Comparison of ENCODE assay signal across 15 cellular contexts in the genomic region with DNA sequence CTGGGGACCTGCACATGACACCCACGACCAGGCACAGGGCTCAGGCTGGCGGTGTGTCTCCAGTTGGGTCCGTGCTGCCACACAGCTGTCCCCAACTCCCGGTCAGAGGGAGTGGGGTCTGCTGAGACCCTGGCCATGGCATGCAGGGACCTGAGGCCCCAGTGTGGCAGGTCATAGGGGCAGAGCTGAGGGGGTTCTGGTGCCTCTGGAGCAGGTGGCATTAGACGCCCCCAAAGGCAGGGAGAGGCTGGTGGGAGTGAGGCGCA. TPM values are rescaled to one million over a fixed set of nuclear protein-coding genes. Genes with fewer than 3 reads are reported as not detected.
DNase-seq lines count a peak whose midpoint lies in the region; ATAC-seq lines count a peak whose summit lies in the region.
"Had no signal": no experiment of that assay in that cellular context is flagged by ENCODE, and none has a peak within 500 bp of the region (broad histone marks: within the 10 kb centered on the region; RNA-seq: fewer than 3 reads in every experiment).

No MANE protein-coding gene starts in this region.

- intact Hi-C loops in posterior vena cava (cut with DNase I) = no loop called here

- H3K4me1 Mint-ChIP-seq in stimulated activated naive CD8-positive, alpha-beta T cell treated with anti-CD3 and anti-CD28 coated beads, Interleukin-15, amount 100 ng/mL, for 72 hours = peaks cover 28% of the 10 kb centered on the region
- H3K4me1 Mint-ChIP-seq: GM23338 had no signal

- H3K27me3 Mint-ChIP-seq in stimulated activated naive CD8-positive, alpha-beta T cell treated with anti-CD3 and anti-CD28 coated beads, Interleukin-15, amount 100 ng/mL, for 72 hours = no peaks in the 10 kb centered on the region

- no peak for ATAC-seq in stimulated activated naive CD8-positive, alpha-beta T cell treated with anti-CD3 and anti-CD28 coated beads, Interleukin-15, Interleukin-2, amounts not matched to agents 100 U/mL and 50 U/mL, for 24 hours
- ATAC-seq in stimulated activated naive CD8-positive, alpha-beta T cell treated with anti-CD3 and anti-CD28 coated beads, Interleukin-15, amount 100 ng/mL, for 72 hours = no peak
- no peak for ATAC-seq in GM19328 (IDR thresholded peaks at IDR 0.05; ENCODE audit: unreplicated experiment)
- ATAC-seq: CD8-positive, alpha-beta T cell; GM23338 had no signal

- no peak overlapping the region for H3K4me3 Mint-ChIP-seq in stimulated activated naive CD8-positive, alpha-beta T cell treated with anti-CD3 and anti-CD28 coated beads, Interleukin-15, amount 100 ng/mL, for 72 hours
- H3K4me3 Mint-ChIP-seq: CD8-positive, alpha-beta T cell; GM23338 had no signal

- no peak overlapping the region for H3K27ac Mint-ChIP-seq in stimulated activated naive CD8-positive, alpha-beta T cell treated with anti-CD3 and anti-CD28 coated beads, Interleukin-15, amount 100 ng/mL, for 72 hours
- H3K27ac Mint-ChIP-seq: CD8-positive, alpha-beta T cell; GM23338 had no signal

- H3K9me3 Mint-ChIP-seq in stimulated activated naive CD8-positive, alpha-beta T cell treated with anti-CD3 and anti-CD28 coated beads, Interleukin-15, amount 100 ng/mL, for 72 hours = no peaks in the 10 kb centered on the region
- H3K9me3 Mint-ChIP-seq: CD8-positive, alpha-beta T cell had no signal

- DNase-seq in activated CD8-positive, alpha-beta memory T cell treated with anti-CD3 and anti-CD28 coated beads, Interleukin-2, amount 50 U/mL, for 48 hours = peak; percentile 44
- no peak for DNase-seq in activated CD8-positive, alpha-beta memory T cell treated with anti-CD3 and anti-CD28 coated beads, Interleukin-2, amount 50 U/mL, for 4 hours
- peak; percentile 2 for DNase-seq in stimulated activated naive CD8-positive, alpha-beta T cell treated with anti-CD3 and anti-CD28 coated beads, Interleukin-15, Interleukin-2, amounts not matched to agents 100 U/mL and 50 U/mL, for 24 hours
- DNase-seq in stimulated activated naive CD8-positive, alpha-beta T cell treated with anti-CD3 and anti-CD28 coated beads, Interleukin-15, amount 100 ng/mL, for 72 hours = no peak
- DNase-seq in posterior vena cava (ENCODE audit: low spot score) (peak; percentile 72), superior temporal gyrus (ENCODE audit: extremely low spot score) (no peak)
- DNase-seq: CD8-positive, alpha-beta T cell; COR-L47; DMS 273 treated with DMSO at 0.1 percent for 48 hours; DMS53; DND-41; HCEC 1CT had no signal

RNA-seq across cellular contexts. Expression of a gene that starts 4.2 kb away (rescaled TPM):
- 10 to 100 TPM; 30.4 to 30.9 TPM for total RNA-seq in posterior vena cava

RNA-seq across cellular contexts. Expression of a gene that starts 4.6 kb away (rescaled TPM):
- total RNA-seq in posterior vena cava = 10 to 100 TPM; 21.7 to 26.7 TPM

RNA-seq across cellular contexts. Expression of a gene that starts 6.5 kb away (rescaled TPM):
- total RNA-seq in posterior vena cava = under 1 TPM in 1 of 2 donors, not detected in 1; 0.10 TPM
- total RNA-seq: A673, GM23338 had no signal

RNA-seq across cellular contexts. Expression of a gene that starts 14.1 kb away (rescaled TPM):
- total RNA-seq in posterior vena cava = 10 to 100 TPM; 37.3 to 45.8 TPM

RNA-seq across cellular contexts. Expression of a gene that starts 14.4 kb away (rescaled TPM):
- 10 to 100 TPM; 10.2 to 12.0 TPM for total RNA-seq in posterior vena cava

Comparison
In these comparisons a context has a peak if more than half of its experiments do, and no peak if none do; other contexts are left out.
1. DNase-seq: peak in activated CD8-positive, alpha-beta memory T cell treated with anti-CD3 and anti-CD28 coated beads, Interleukin-2, amount 50 U/mL, for 48 hours (single experiment), stimulated activated naive CD8-positive, alpha-beta T cell treated with anti-CD3 and anti-CD28 coated beads, Interleukin-15, Interleukin-2, amounts not matched to agents 100 U/mL and 50 U/mL, for 24 hours (single experiment) and posterior vena cava (single experiment); none in activated CD8-positive, alpha-beta memory T cell treated with anti-CD3 and anti-CD28 coated beads, Interleukin-2, amount 50 U/mL, for 4 hours (single experiment), stimulated activated naive CD8-positive, alpha-beta T cell treated with anti-CD3 and anti-CD28 coated beads, Interleukin-15, amount 100 ng/mL, for 72 hours (0 of 2) and superior temporal gyrus (single experiment).